Comparison of ENCODE assay signal across 21 cellular contexts in the genomic region with DNA sequence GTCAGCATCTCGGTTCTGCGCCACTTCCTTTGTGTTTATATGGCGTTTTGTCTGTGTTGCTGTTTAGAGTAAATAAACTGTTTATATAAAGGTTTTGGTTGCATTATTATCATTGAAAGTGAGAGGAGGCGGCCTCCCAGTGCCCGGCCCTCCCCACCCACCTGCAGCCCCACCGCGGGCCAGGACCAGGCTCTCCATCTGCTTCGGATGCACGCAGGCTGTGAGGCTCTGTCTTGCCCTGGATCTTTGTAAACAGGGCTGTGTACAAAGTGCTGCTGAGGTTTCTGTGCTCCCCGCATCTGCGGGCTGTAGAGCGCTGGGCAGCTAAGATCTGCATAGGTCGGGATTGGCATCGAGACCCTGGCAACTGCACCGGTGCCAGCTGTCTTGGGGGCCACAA. TPM values are rescaled to one million over a fixed set of nuclear protein-coding genes. Genes with fewer than 3 reads are reported as not detected.
DNase-seq lines count a peak whose midpoint lies in the region; ATAC-seq, FAIRE-seq and TF ChIP-seq lines count a peak whose summit lies in the region.
"Had no signal": no experiment of that assay in that cellular context is flagged by ENCODE, and none has a peak within 500 bp of the region (broad histone marks: within the 10 kb centered on the region; RNA-seq: fewer than 3 reads in every experiment).

No MANE protein-coding gene starts in this region.

- FAIRE-seq in HepG2 (lab: Jason Lieb, UNC): no peak
- FAIRE-seq: A204.1, GM19239 had no signal

- no peak for TF ChIP-seq EP300 in HepG2 (IDR thresholded peaks at IDR 0.05; ENCODE audit: low read depth in 2 of 2, low read length in 2 of 2)
- TF ChIP-seq EP300 in HepG2 (CRISPR knock-in tag; IDR thresholded peaks at IDR 0.05; ENCODE audit: borderline replicate concordance): no peak

- TF ChIP-seq RAD21 in HepG2 (CRISPR knock-in tag; IDR thresholded peaks at IDR 0.05): no peak

- peaks cover 0 to 4% (median 0%) of the 10 kb centered on the region in 7 donors for H3K4me1 Mint-ChIP-seq in naive thymus-derived CD4-positive, alpha-beta T cell
- H3K4me1 Mint-ChIP-seq: CD8-positive, alpha-beta memory T cell had no signal

- H3K4me3 Mint-ChIP-seq in naive thymus-derived CD4-positive, alpha-beta T cell: no peak overlapping the region

- H3K27ac Mint-ChIP-seq in naive thymus-derived CD4-positive, alpha-beta T cell: no peak overlapping the region

- H3K36me3 ChIP-seq in HepG2 (replicated peaks in 1 of 2; ENCODE audit: control insufficient read depth in 1 of 2, insufficient read depth in 2 of 2, low read length in 2 of 2): peaks cover 12 to 31% of the 10 kb centered on the region in 2 experiments; a peak in 4 of 5 replicates
- peaks cover 0 to 38% (median 13%) of the 10 kb centered on the region in 4 donors for H3K36me3 ChIP-seq in right lobe of liver
- peaks cover 50% of the 10 kb centered on the region for H3K36me3 ChIP-seq in OCI-LY1 (ENCODE audit: insufficient read depth, low read length)
- H3K36me3 ChIP-seq in naive thymus-derived CD4-positive, alpha-beta T cell (ENCODE audit: control insufficient read depth in 2 of 3, insufficient read depth in 3 of 3, low read length in 3 of 3): peaks cover 0 to 57% (median 11%) of the 10 kb centered on the region in 3 experiments

- DNase-seq in HepG2 (ENCODE audit: low spot score): no peak
- DNase-seq in right lobe of liver: no peak
- no peak for DNase-seq in left colon
- DNase-seq in HEK293T (ENCODE audit: extremely low spot score): no peak
- no peak for DNase-seq in DMS53 treated with DMSO at 0.1 percent for 48 hours (lab: John Stamatoyannopoulos, UW; ENCODE audit: unreplicated experiment)
- no peak for DNase-seq in naive thymus-derived CD4-positive, alpha-beta T cell
- DNase-seq: CD8-positive, alpha-beta memory T cell; GF-D8; HCEC 1CT; KG1; MV-4-11; NCI-H1694 treated with DMSO at 0.1 percent for 48 hours; NCI-H510A; NCI-H748 treated with DMSO at 0.1 percent for 48 hours; NK-92 treated with Interleukin-12 subunit alpha and Interleukin-12 subunit beta, amount 100 ng/mL, for 24 hours; RPMI8226; SIG-M5 had no signal

- TF ChIP-seq CTCF in HepG2 (CRISPR knock-in tag; IDR thresholded peaks at IDR 0.05) (no peak), right lobe of liver (IDR thresholded peaks at IDR 0.05) (no peak), OCI-LY1 (IDR thresholded peaks at IDR 0.05; ENCODE audit: low read length) (no peak)

- H2AFZ ChIP-seq in HepG2 (ENCODE audit: low read length): no peak overlapping the region
- no peak overlapping the region for H2AFZ ChIP-seq in OCI-LY1 (ENCODE audit: low read length)

- H3K4me2 ChIP-seq in HepG2 (ENCODE audit: low read depth, low read length) (no peak overlapping the region), OCI-LY1 (ENCODE audit: low read length) (no peak overlapping the region; the same call in 1 of the 2 replicates)

- peaks cover 0 to 24% (median 7%) of the 10 kb centered on the region in 5 donors for H3K36me3 Mint-ChIP-seq in naive thymus-derived CD4-positive, alpha-beta T cell

- CTCF ChIA-PET in HepG2 (lab: Yijun Ruan, JAX; ENCODE audit: low intra/inter-chr PET ratio, low total read pairs): no interaction called here
- CTCF ChIA-PET in HEK293T (lab: Yijun Ruan, JAX): no interaction called here
- CTCF ChIA-PET in naive thymus-derived CD4-positive, alpha-beta T cell (lab: Charles Lee): no interaction called here

- no peak overlapping the region for H3K9ac ChIP-seq in HepG2 (ENCODE audit: insufficient read depth, low read depth, low read length)
- H3K9ac ChIP-seq in OCI-LY1 (ENCODE audit: low read length): no peak overlapping the region; the same call in 1 of the 2 replicates

- H3K27me3 ChIP-seq in HepG2 (ENCODE audit: control insufficient read depth in 1 of 2, insufficient read depth in 2 of 2, low read length in 2 of 2) (no peaks in the 10 kb centered on the region), right lobe of liver (no peaks in the 10 kb centered on the region), OCI-LY1 (ENCODE audit: insufficient read depth, low read length) (no peaks in the 10 kb centered on the region)
- H3K27me3 ChIP-seq in naive thymus-derived CD4-positive, alpha-beta T cell (ENCODE audit: control insufficient read depth in 2 of 2, insufficient read depth in 2 of 2, low read length in 2 of 2): no peaks in the 10 kb centered on the region

- H4K20me1 ChIP-seq in HepG2 (ENCODE audit: insufficient read depth, low read length) (no peaks in the 10 kb centered on the region), OCI-LY1 (ENCODE audit: insufficient read depth, low read length) (no peaks in the 10 kb centered on the region)

- H3K79me2 ChIP-seq in HepG2 (ENCODE audit: insufficient read depth, low read length) (no peaks in the 10 kb centered on the region), OCI-LY1 (ENCODE audit: insufficient read depth, low read length) (no peaks in the 10 kb centered on the region)

- H3K9me2 ChIP-seq in OCI-LY1 (ENCODE audit: low read depth, low read length): no peaks in the 10 kb centered on the region

- WGBS in HepG2 (ENCODE audit: low lambda C conversion rate): 94% methylated on average over 12 of the region's 15 CpGs
- 82% methylated on average over 7 of the region's 15 CpGs for WGBS in right lobe of liver (ENCODE audit: insufficient coverage, low coverage, low lambda C conversion rate, missing lambda C conversion rate)

- H3K4me1 ChIP-seq in HepG2 (ENCODE audit: insufficient read depth, low read length): no peaks in the 10 kb centered on the region
- H3K4me1 ChIP-seq in right lobe of liver: no peaks in the 10 kb centered on the region
- peaks cover 23% of the 10 kb centered on the region for H3K4me1 ChIP-seq in OCI-LY1 (ENCODE audit: insufficient read depth, low read length, severe bottlenecking)
- no peaks in the 10 kb centered on the region for H3K4me1 ChIP-seq in naive thymus-derived CD4-positive, alpha-beta T cell (ENCODE audit: control insufficient read depth in 2 of 2, insufficient read depth in 2 of 2, low read length in 2 of 2)

- TF ChIP-seq POLR2A in HepG2 (IDR thresholded peaks at IDR 0.05; ENCODE audit: insufficient read depth in 1 of 2, low read depth in 2 of 2, low read length in 2 of 2): no peak
- TF ChIP-seq POLR2A in right lobe of liver (IDR thresholded peaks at IDR 0.05): no peak

- H3K27me3 Mint-ChIP-seq in naive thymus-derived CD4-positive, alpha-beta T cell: no peaks in the 10 kb centered on the region
- H3K27me3 Mint-ChIP-seq: CD8-positive, alpha-beta memory T cell had no signal

- H3K9me3 Mint-ChIP-seq in naive thymus-derived CD4-positive, alpha-beta T cell: no peaks in the 10 kb centered on the region
- H3K9me3 Mint-ChIP-seq: CD8-positive, alpha-beta memory T cell had no signal

- POLR2A ChIA-PET in HepG2 (lab: Yijun Ruan, JAX): no interaction called here
- POLR2A ChIA-PET in HEK293T (lab: Yijun Ruan, JAX): no interaction called here
- POLR2A ChIA-PET in naive thymus-derived CD4-positive, alpha-beta T cell (lab: Charles Lee): interaction anchor here (1.1 kb wide), 1 partner anchor 14 kb away, joined by 3 read pairs; no protein-coding TSS in a partner anchor

- H3K9me3 ChIP-seq in HepG2 (ENCODE audit: low read length): no peaks in the 10 kb centered on the region
- no peaks in the 10 kb centered on the region for H3K9me3 ChIP-seq in right lobe of liver
- H3K9me3 ChIP-seq in OCI-LY1 (ENCODE audit: low read length): no peaks in the 10 kb centered on the region
- peaks cover 0 to 5% (median 0%) of the 10 kb centered on the region in 3 experiments for H3K9me3 ChIP-seq in naive thymus-derived CD4-positive, alpha-beta T cell (ENCODE audit: control insufficient read depth in 2 of 3, low read length in 3 of 3)

- ATAC-seq in HepG2 (no peak), right lobe of liver (no peak), left colon (peak; percentile 3), GM18870 (IDR thresholded peaks at IDR 0.05; ENCODE audit: unreplicated experiment) (no peak)
- ATAC-seq in naive thymus-derived CD4-positive, alpha-beta T cell: no peak

- H3K4me3 ChIP-seq in HepG2 (replicated peaks in 1 of 3; ENCODE audit: insufficient read depth in 1 of 3, low read depth in 2 of 3, low read length in 3 of 3): no peak overlapping the region
- H3K4me3 ChIP-seq in right lobe of liver: no peak overlapping the region
- no peak overlapping the region for H3K4me3 ChIP-seq in OCI-LY1 (ENCODE audit: low read depth, low read length, poor library complexity, severe bottlenecking)
- H3K4me3 ChIP-seq in naive thymus-derived CD4-positive, alpha-beta T cell (ENCODE audit: low read length): no peak overlapping the region

- in situ Hi-C loops in HepG2 (cut with HindIII; ENCODE audit: extremely low pct_ligation_motif_present, low pct_unique_long_range_greater_than_20kb): no loop called here

- no peaks in the 10 kb centered on the region for H3F3A ChIP-seq in OCI-LY1 (ENCODE audit: insufficient read depth, low read length)

- BruUV-seq in HepG2 (replicated peaks; lab: Mats Ljungman, UMichigan): no TSS peak

- H3K27ac ChIP-seq in HepG2 (ENCODE audit: extremely low read length, insufficient read depth, low read length) (no peak overlapping the region), right lobe of liver (no peak overlapping the region), OCI-LY1 (ENCODE audit: low read depth, low read length, poor library complexity, severe bottlenecking) (peak overlapping the region; percentile 68)
- no peak overlapping the region for H3K27ac ChIP-seq in naive thymus-derived CD4-positive, alpha-beta T cell (ENCODE audit: low read depth, low read length)

- intact Hi-C loops in HepG2 (cut with micrococcal nuclease; ENCODE audit: unreplicated experiment): no loop called here
- intact Hi-C loops in right lobe of liver (cut with DNase I): no loop called here
- intact Hi-C loops in left colon (cut with DNase I, micrococcal nuclease): no loop called here
- intact Hi-C loops in naive thymus-derived CD4-positive, alpha-beta T cell (cut with micrococcal nuclease): no loop called here

RNA-seq across cellular contexts. Expression of a gene that starts 8.2 kb away (rescaled TPM):
- 2.0 and 3.2 TPM in 2 replicates for total RNA-seq in HepG2 (2016; rRNA removed; fragmentation: Illumina TruSeq; extraction: Trizol)
- 0.40 and 0.79 TPM in 2 replicates for total RNA-seq in HepG2 (2016; cell fraction: cytosol; rRNA removed; fragmentation: Illumina TruSeq; extraction: Trizol; ENCODE audit: low read depth)
- 1.2 and 2.4 TPM in 2 replicates for total RNA-seq in HepG2 (2016; cell fraction: insoluble cytoplasmic fraction; rRNA removed; fragmentation: Illumina TruSeq; extraction: Trizol)
- 0.80 and 1.3 TPM in 2 replicates for total RNA-seq in HepG2 (2016; cell fraction: membrane; rRNA removed; fragmentation: Illumina TruSeq; extraction: Trizol)
- 2.8 and 4.0 TPM in 2 replicates for total RNA-seq in HepG2 (2016; cell fraction: nucleus; rRNA removed; fragmentation: Illumina TruSeq; extraction: Trizol)
- 5.7 and 9.1 TPM in 2 replicates for polyA plus RNA-seq in HepG2 (2011; rRNA removed)
- 2.2 and 2.3 TPM in 2 replicates for polyA plus RNA-seq in HepG2 (2011; cell fraction: cytosol; rRNA removed)
- polyA plus RNA-seq in HepG2 (2011; cell fraction: nucleus; rRNA removed): 91.6 and 123 TPM in 2 replicates
- 3.7 and 4.3 TPM in 2 replicates for polyA plus RNA-seq in HepG2 (2012)
- polyA plus RNA-seq in HepG2 (2016; cell fraction: cytosol; fragmentation: Illumina TruSeq; extraction: Trizol; ENCODE audit: low read depth): 0.31 and 0.35 TPM in 2 replicates
- polyA plus RNA-seq in HepG2 (2016; cell fraction: insoluble cytoplasmic fraction; fragmentation: Illumina TruSeq; extraction: Trizol; ENCODE audit: low read depth): 1.0 and 2.5 TPM in 2 replicates
- polyA plus RNA-seq in HepG2 (2016; cell fraction: membrane; fragmentation: Illumina TruSeq; extraction: Trizol; ENCODE audit: low read depth): 0.46 and 0.62 TPM in 2 replicates
- polyA plus RNA-seq in HepG2 (2016; cell fraction: nucleus; fragmentation: Illumina TruSeq; extraction: Trizol; ENCODE audit: insufficient read depth, low read depth): 5.9 and 9.4 TPM in 2 replicates
- 0.40 and 7.9 TPM in 2 replicates for polyA minus RNA-seq in HepG2 (2011; rRNA and poly(A)+ RNA removed; ENCODE audit: low replicate concordance)
- 2.1 and 2.6 TPM in 2 replicates for polyA minus RNA-seq in HepG2 (2011; cell fraction: cytosol; rRNA and poly(A)+ RNA removed)
- polyA minus RNA-seq in HepG2 (2011; cell fraction: nucleus; rRNA and poly(A)+ RNA removed): 12.2 and 20.9 TPM in 2 replicates
- 1 to 10 TPM; 5.4 to 7.6 (median 5.8) TPM for total RNA-seq in right lobe of liver
- total RNA-seq in left colon: 10 to 100 TPM in 1 of 2 donors, 1 to 10 TPM in 1; 7.5 to 12.3 TPM
- total RNA-seq in naive thymus-derived CD4-positive, alpha-beta T cell: 1 to 10 TPM in 3 of 5 experiments, under 1 TPM in 2; 0.49 to 7.5 (median 1.1) TPM
- 1 to 10 TPM in 1 of 2 donors, under 1 TPM in 1; 0.20 to 1.3 TPM for polyA plus RNA-seq in naive thymus-derived CD4-positive, alpha-beta T cell

RNA-seq across cellular contexts. Expression of a gene that starts 15.8 kb away (rescaled TPM):
- total RNA-seq in HepG2 (2016; rRNA removed; fragmentation: Illumina TruSeq; extraction: Trizol) (75.8 and 87.9 TPM in 2 replicates), right lobe of liver (10 to 100 TPM; 25.0 to 48.0 (median 39.3) TPM), left colon (10 to 100 TPM; 76.6 to 87.1 TPM)
- 35.5 and 39.4 TPM in 2 replicates for total RNA-seq in HepG2 (2016; cell fraction: cytosol; rRNA removed; fragmentation: Illumina TruSeq; extraction: Trizol; ENCODE audit: low read depth)
- total RNA-seq in HepG2 (2016; cell fraction: insoluble cytoplasmic fraction; rRNA removed; fragmentation: Illumina TruSeq; extraction: Trizol): 66.6 and 79.8 TPM in 2 replicates
- 55.4 and 63.3 TPM in 2 replicates for total RNA-seq in HepG2 (2016; cell fraction: membrane; rRNA removed; fragmentation: Illumina TruSeq; extraction: Trizol)
- 41.5 and 41.7 TPM in 2 replicates for total RNA-seq in HepG2 (2016; cell fraction: nucleus; rRNA removed; fragmentation: Illumina TruSeq; extraction: Trizol)
- 79.5 and 98.9 TPM in 2 replicates for polyA plus RNA-seq in HepG2 (2011; rRNA removed)
- 57.9 and 77.8 TPM in 2 replicates for polyA plus RNA-seq in HepG2 (2011; cell fraction: cytosol; rRNA removed)
- polyA plus RNA-seq in HepG2 (2011; cell fraction: nucleus; rRNA removed): 115 and 128 TPM in 2 replicates
- polyA plus RNA-seq in HepG2 (2012): 91.6 and 108 TPM in 2 replicates
- polyA plus RNA-seq in HepG2 (2016; cell fraction: cytosol; fragmentation: Illumina TruSeq; extraction: Trizol; ENCODE audit: low read depth): 94.9 and 118 TPM in 2 replicates
- 181 and 205 TPM in 2 replicates for polyA plus RNA-seq in HepG2 (2016; cell fraction: insoluble cytoplasmic fraction; fragmentation: Illumina TruSeq; extraction: Trizol; ENCODE audit: low read depth)
- 118 and 119 TPM in 2 replicates for polyA plus RNA-seq in HepG2 (2016; cell fraction: membrane; fragmentation: Illumina TruSeq; extraction: Trizol; ENCODE audit: low read depth)
- 163 and 194 TPM in 2 replicates for polyA plus RNA-seq in HepG2 (2016; cell fraction: nucleus; fragmentation: Illumina TruSeq; extraction: Trizol; ENCODE audit: insufficient read depth, low read depth)
- polyA minus RNA-seq in HepG2 (2011; rRNA and poly(A)+ RNA removed; ENCODE audit: low replicate concordance): 39.2 and 48.3 TPM in 2 replicates
- polyA minus RNA-seq in HepG2 (2011; cell fraction: cytosol; rRNA and poly(A)+ RNA removed): 54.8 and 55.8 TPM in 2 replicates
- polyA minus RNA-seq in HepG2 (2011; cell fraction: nucleus; rRNA and poly(A)+ RNA removed): 63.8 and 72.6 TPM in 2 replicates
- total RNA-seq in naive thymus-derived CD4-positive, alpha-beta T cell: 100 to 1,000 TPM; 159 to 277 (median 203) TPM
- 10 to 100 TPM; 67.2 to 78.9 TPM for polyA plus RNA-seq in naive thymus-derived CD4-positive, alpha-beta T cell

RNA-seq across cellular contexts. Expression of a gene that starts 26.4 kb away (rescaled TPM):
- total RNA-seq in HepG2 (2016; rRNA removed; fragmentation: Illumina TruSeq; extraction: Trizol) (45.1 and 51.0 TPM in 2 replicates), right lobe of liver (10 to 100 TPM; 20.7 to 66.5 (median 24.5) TPM), left colon (10 to 100 TPM; 50.7 to 54.4 TPM)
- 118 and 125 TPM in 2 replicates for total RNA-seq in HepG2 (2016; cell fraction: cytosol; rRNA removed; fragmentation: Illumina TruSeq; extraction: Trizol; ENCODE audit: low read depth)
- 49.3 and 52.7 TPM in 2 replicates for total RNA-seq in HepG2 (2016; cell fraction: insoluble cytoplasmic fraction; rRNA removed; fragmentation: Illumina TruSeq; extraction: Trizol)
- 124 and 132 TPM in 2 replicates for total RNA-seq in HepG2 (2016; cell fraction: membrane; rRNA removed; fragmentation: Illumina TruSeq; extraction: Trizol)
- total RNA-seq in HepG2 (2016; cell fraction: nucleus; rRNA removed; fragmentation: Illumina TruSeq; extraction: Trizol): 18.2 and 27.2 TPM in 2 replicates
- 24.2 and 26.2 TPM in 2 replicates for polyA plus RNA-seq in HepG2 (2011; rRNA removed)
- 32.0 and 45.5 TPM in 2 replicates for polyA plus RNA-seq in HepG2 (2011; cell fraction: cytosol; rRNA removed)
- polyA plus RNA-seq in HepG2 (2011; cell fraction: nucleus; rRNA removed): 19.0 and 20.6 TPM in 2 replicates
- polyA plus RNA-seq in HepG2 (2012): 21.4 TPM in 2 replicates
- polyA plus RNA-seq in HepG2 (2016; cell fraction: cytosol; fragmentation: Illumina TruSeq; extraction: Trizol; ENCODE audit: low read depth): 132 and 144 TPM in 2 replicates
- 51.4 and 56.6 TPM in 2 replicates for polyA plus RNA-seq in HepG2 (2016; cell fraction: insoluble cytoplasmic fraction; fragmentation: Illumina TruSeq; extraction: Trizol; ENCODE audit: low read depth)
- polyA plus RNA-seq in HepG2 (2016; cell fraction: membrane; fragmentation: Illumina TruSeq; extraction: Trizol; ENCODE audit: low read depth): 124 TPM in 2 replicates
- 43.7 and 46.5 TPM in 2 replicates for polyA plus RNA-seq in HepG2 (2016; cell fraction: nucleus; fragmentation: Illumina TruSeq; extraction: Trizol; ENCODE audit: insufficient read depth, low read depth)
- polyA minus RNA-seq in HepG2 (2011; rRNA and poly(A)+ RNA removed; ENCODE audit: low replicate concordance): 32.8 and 34.9 TPM in 2 replicates
- 14.0 and 21.0 TPM in 2 replicates for polyA minus RNA-seq in HepG2 (2011; cell fraction: cytosol; rRNA and poly(A)+ RNA removed)
- 6.6 and 7.2 TPM in 2 replicates for polyA minus RNA-seq in HepG2 (2011; cell fraction: nucleus; rRNA and poly(A)+ RNA removed)
- total RNA-seq in naive thymus-derived CD4-positive, alpha-beta T cell: 10 to 100 TPM; 21.0 to 50.4 (median 33.3) TPM
- 100 to 1,000 TPM in 1 of 2 donors, 10 to 100 TPM in 1; 79.7 to 103 TPM for polyA plus RNA-seq in naive thymus-derived CD4-positive, alpha-beta T cell

RNA-seq across cellular contexts. Expression of a gene that starts 26.5 kb away (rescaled TPM):
- 8.8 and 22.7 TPM in 2 replicates for total RNA-seq in HepG2 (2016; rRNA removed; fragmentation: Illumina TruSeq; extraction: Trizol)
- total RNA-seq in HepG2 (2016; cell fraction: cytosol; rRNA removed; fragmentation: Illumina TruSeq; extraction: Trizol; ENCODE audit: low read depth): 8.5 and 9.4 TPM in 2 replicates
- 7.2 and 22.9 TPM in 2 replicates for total RNA-seq in HepG2 (2016; cell fraction: insoluble cytoplasmic fraction; rRNA removed; fragmentation: Illumina TruSeq; extraction: Trizol)
- 11.3 and 14.3 TPM in 2 replicates for total RNA-seq in HepG2 (2016; cell fraction: membrane; rRNA removed; fragmentation: Illumina TruSeq; extraction: Trizol)
- 18.3 and 21.7 TPM in 2 replicates for total RNA-seq in HepG2 (2016; cell fraction: nucleus; rRNA removed; fragmentation: Illumina TruSeq; extraction: Trizol)
- 71.1 and 79.9 TPM in 2 replicates for polyA plus RNA-seq in HepG2 (2011; rRNA removed)
- polyA plus RNA-seq in HepG2 (2011; cell fraction: cytosol; rRNA removed): 54.7 and 81.5 TPM in 2 replicates
- polyA plus RNA-seq in HepG2 (2011; cell fraction: nucleus; rRNA removed): 96.1 and 122 TPM in 2 replicates
- 23.4 and 23.5 TPM in 2 replicates for polyA plus RNA-seq in HepG2 (2012)
- polyA plus RNA-seq in HepG2 (2016; cell fraction: cytosol; fragmentation: Illumina TruSeq; extraction: Trizol; ENCODE audit: low read depth): 15.1 and 18.1 TPM in 2 replicates
- polyA plus RNA-seq in HepG2 (2016; cell fraction: insoluble cytoplasmic fraction; fragmentation: Illumina TruSeq; extraction: Trizol; ENCODE audit: low read depth): 15.0 and 19.6 TPM in 2 replicates
- polyA plus RNA-seq in HepG2 (2016; cell fraction: membrane; fragmentation: Illumina TruSeq; extraction: Trizol; ENCODE audit: low read depth): 15.9 and 17.7 TPM in 2 replicates
- 81.4 and 87.5 TPM in 2 replicates for polyA plus RNA-seq in HepG2 (2016; cell fraction: nucleus; fragmentation: Illumina TruSeq; extraction: Trizol; ENCODE audit: insufficient read depth, low read depth)
- 35.8 and 59.3 TPM in 2 replicates for polyA minus RNA-seq in HepG2 (2011; rRNA and poly(A)+ RNA removed; ENCODE audit: low replicate concordance)
- polyA minus RNA-seq in HepG2 (2011; cell fraction: cytosol; rRNA and poly(A)+ RNA removed): 14.2 and 19.1 TPM in 2 replicates
- 7.6 and 15.6 TPM in 2 replicates for polyA minus RNA-seq in HepG2 (2011; cell fraction: nucleus; rRNA and poly(A)+ RNA removed)
- 10 to 100 TPM; 44.3 to 72.8 (median 63.0) TPM for total RNA-seq in right lobe of liver
- 10 to 100 TPM; 57.6 to 61.8 TPM for total RNA-seq in left colon
- total RNA-seq in naive thymus-derived CD4-positive, alpha-beta T cell: 10 to 100 TPM; 37.9 to 57.7 (median 48.6) TPM
- 10 to 100 TPM; 48.2 to 51.3 TPM for polyA plus RNA-seq in naive thymus-derived CD4-positive, alpha-beta T cell
